Comparison of ENCODE assay signal across 21 cellular contexts in the genomic region with DNA sequence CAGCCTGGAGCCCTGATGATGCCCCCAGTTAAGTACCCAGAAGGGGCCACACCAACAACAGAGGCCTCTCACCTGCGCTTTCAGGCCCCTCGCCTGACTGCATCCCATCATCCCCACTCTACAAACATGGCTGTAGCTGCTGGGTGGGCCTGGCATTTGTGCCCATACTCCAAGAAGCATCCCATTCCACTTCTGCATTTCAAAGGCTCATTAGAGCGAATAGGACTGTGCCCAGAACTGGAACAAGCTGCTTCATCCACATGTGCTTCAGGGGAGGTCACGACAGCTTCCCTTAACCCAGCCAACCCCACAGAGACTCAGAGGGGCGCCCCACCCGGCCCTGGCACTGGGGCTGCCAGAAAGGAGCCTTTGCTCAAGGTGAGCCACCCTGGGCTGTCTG.
DNase-seq lines count a peak whose midpoint lies in the region; FAIRE-seq and TF ChIP-seq lines count a peak whose summit lies in the region.
"Had no signal": no experiment of that assay in that cellular context is flagged by ENCODE, and none has a peak within 500 bp of the region (broad histone marks: within the 10 kb centered on the region; RNA-seq: fewer than 3 reads in every experiment).

No MANE protein-coding gene starts in this region.

- H2BK5ac ChIP-seq in H1 (ENCODE audit: low read depth, low read length) = no peak overlapping the region; the same call in 1 of the 2 replicates

- H2BK15ac ChIP-seq in H1 (ENCODE audit: low read length) = no peak overlapping the region

- peak overlapping the region in 2 of 3 donors; percentile 16 to 19 for H3K27ac Mint-ChIP-seq in IgD-negative memory B cell
- peak overlapping the region; percentile 53 for H3K27ac Mint-ChIP-seq in osteocyte (ENCODE audit: unreplicated experiment)
- H3K27ac Mint-ChIP-seq in activated CD4-positive, alpha-beta T cell treated with anti-CD3 and anti-CD28 coated beads, Interleukin-2, amount 10 ng/mL, durations not matched to agents 7 days and 5 days = no peak overlapping the region
- H3K27ac Mint-ChIP-seq: stimulated activated naive CD8-positive, alpha-beta T cell treated with anti-CD3 and anti-CD28 coated beads, Interleukin-15, Interleukin-2, amounts not matched to agents 100 ng/mL and 50 ng/mL, for 24 hours had no signal

- CTCF ChIA-PET in H1 (lab: Charles Lee; ENCODE audit: partially characterized antibody) = interaction anchor here (0.8 to 2.0 kb wide), 5 partner anchors 16 to 161 kb away, joined by 3 to 6 read pairs (median 4); no protein-coding TSS in a partner anchor
- CTCF ChIA-PET in activated CD4-positive, alpha-beta T cell treated with anti-CD3 and anti-CD28 coated beads, Interleukin-2, amount 10 ng/mL, durations not matched to agents 7 days and 5 days (lab: Charles Lee) = interaction anchor here (0.7 to 0.8 kb wide), 2 partner anchors 17 to 153 kb away, joined by 3 read pairs; no protein-coding TSS in a partner anchor

- H3K4ac ChIP-seq in H1 (replicated peaks; ENCODE audit: insufficient read length, low read depth, low read length) = no peak overlapping the region

- H3K27ac ChIP-seq in BLaER1 treated with 17β-estradiol and CSF1 and Interleukin-3, amounts not matched to agents 10 nM and 100 nM = peak overlapping the region in 8 of 11 experiments; percentile 13 to 52 (median 39); a peak in 14 of 22 replicates
- H3K27ac ChIP-seq in H1 (ENCODE audit: low read depth, low read length) = no peak overlapping the region
- H3K27ac ChIP-seq: left lung, upper lobe of right lung had no signal

- H3K27me3 Mint-ChIP-seq in IgD-negative memory B cell (no peaks in the 10 kb centered on the region), osteocyte (ENCODE audit: unreplicated experiment) (no peaks in the 10 kb centered on the region)
- no peaks in the 10 kb centered on the region for H3K27me3 Mint-ChIP-seq in activated CD4-positive, alpha-beta T cell treated with anti-CD3 and anti-CD28 coated beads, Interleukin-2, amount 10 ng/mL, durations not matched to agents 7 days and 5 days
- H3K27me3 Mint-ChIP-seq: stimulated activated naive CD8-positive, alpha-beta T cell treated with anti-CD3 and anti-CD28 coated beads, Interleukin-15, Interleukin-2, amounts not matched to agents 100 ng/mL and 50 ng/mL, for 24 hours had no signal

- no peaks in the 10 kb centered on the region for H3K27me3 ChIP-seq in BLaER1 treated with 17β-estradiol and CSF1 and Interleukin-3, amounts not matched to agents 10 nM and 100 nM
- H3K27me3 ChIP-seq in H1 (replicated peaks in 1 of 4; ENCODE audit: control insufficient read depth in 3 of 4, extremely low read depth in 1 of 4, insufficient read depth in 3 of 4, low read length in 3 of 4) = no peaks in the 10 kb centered on the region
- H3K27me3 ChIP-seq: gastroesophageal sphincter, left lung, upper lobe of right lung had no signal

- H3K4me3 Mint-ChIP-seq in IgD-negative memory B cell (no peak overlapping the region), osteocyte (ENCODE audit: unreplicated experiment) (no peak overlapping the region)
- no peak overlapping the region for H3K4me3 Mint-ChIP-seq in activated CD4-positive, alpha-beta T cell treated with anti-CD3 and anti-CD28 coated beads, Interleukin-2, amount 10 ng/mL, durations not matched to agents 7 days and 5 days
- H3K4me3 Mint-ChIP-seq: stimulated activated naive CD8-positive, alpha-beta T cell treated with anti-CD3 and anti-CD28 coated beads, Interleukin-15, Interleukin-2, amounts not matched to agents 100 ng/mL and 50 ng/mL, for 24 hours had no signal

- TF ChIP-seq RAD21 in H1 (IDR thresholded peaks at IDR 0.05 in 1 of 2, conservative IDR thresholded peaks at IDR 0.05 in 1 of 2; ENCODE audit: low read depth in 2 of 2, low read length in 2 of 2) = no peak

- no peak overlapping the region for H2AFZ ChIP-seq in H1 (ENCODE audit: low read length)

- H4K5ac ChIP-seq in H1 (ENCODE audit: insufficient read length, low read depth, low read length) = no peak overlapping the region

- peak overlapping the region in 6 of 11 experiments; percentile 7 to 44 (median 14); a peak in 5 of 22 replicates for H3K9ac ChIP-seq in BLaER1 treated with 17β-estradiol and CSF1 and Interleukin-3, amounts not matched to agents 10 nM and 100 nM
- H3K9ac ChIP-seq in H1 (replicated peaks in 1 of 4; ENCODE audit: extremely low read depth in 1 of 4, low read depth in 3 of 4, low read length in 3 of 4) = no peak overlapping the region

- no peak overlapping the region for H3K4me3 ChIP-seq in BLaER1 treated with 17β-estradiol and CSF1 and Interleukin-3, amounts not matched to agents 10 nM and 100 nM
- H3K4me3 ChIP-seq in H1 (ENCODE audit: extremely low read depth in 1 of 4, insufficient read depth in 2 of 4, low read depth in 3 of 4, low read length in 4 of 4) (no peak overlapping the region), lower leg skin (ENCODE audit: low read depth, poor library complexity, severe bottlenecking) (no peak overlapping the region)
- H3K4me3 ChIP-seq: gastroesophageal sphincter, left lung, mucosa of descending colon, upper lobe of right lung had no signal

- peak overlapping the region in 4 of 11 experiments; percentile 1 to 35 (median 12); a peak in 3 of 22 replicates for H3K4me2 ChIP-seq in BLaER1 treated with 17β-estradiol and CSF1 and Interleukin-3, amounts not matched to agents 10 nM and 100 nM
- H3K4me2 ChIP-seq in H1 (ENCODE audit: insufficient read depth in 1 of 2, low read depth in 2 of 2, low read length in 2 of 2) = no peak overlapping the region

- no peaks in the 10 kb centered on the region for H3K36me3 Mint-ChIP-seq in IgD-negative memory B cell
- no peaks in the 10 kb centered on the region for H3K36me3 Mint-ChIP-seq in osteocyte (ENCODE audit: unreplicated experiment)
- H3K36me3 Mint-ChIP-seq in activated CD4-positive, alpha-beta T cell treated with anti-CD3 and anti-CD28 coated beads, Interleukin-2, amount 10 ng/mL, durations not matched to agents 7 days and 5 days (ENCODE audit: low read depth) = peaks cover 2% of the 10 kb centered on the region

- POLR2A ChIA-PET in H1 (lab: Charles Lee; ENCODE audit: partially characterized antibody) = interaction anchor here (1.8 kb wide), 1 partner anchor 11 kb away, joined by 6 read pairs; no protein-coding TSS in a partner anchor
- POLR2A ChIA-PET in activated CD4-positive, alpha-beta T cell treated with anti-CD3 and anti-CD28 coated beads, Interleukin-2, amount 10 ng/mL, durations not matched to agents 7 days and 5 days (lab: Charles Lee) = no interaction called here

- 0 out of 2 replicates have a peak overlapping the region, but pooled peaks have one; percentile 15 for H2AK5ac ChIP-seq in H1 (ENCODE audit: low read depth, low read length)

- DNase-seq in H1 (ENCODE audit: low read depth in 1 of 2, low spot score in 2 of 2) (no peak), osteocyte (ENCODE audit: extremely low spot score, unreplicated experiment) (no peak), NCI-H748 (lab: John Stamatoyannopoulos, UW; ENCODE audit: unreplicated experiment) (no peak), lower leg skin (ENCODE audit: low spot score in 2 of 2) (no peak)
- no peak for DNase-seq in activated naive CD4-positive, alpha-beta T cell treated with Interleukin-2 at 50 U/mL for 16 hours
- no peak for DNase-seq in activated CD4-positive, alpha-beta T cell treated with anti-CD3 and anti-CD28 coated beads, Interleukin-2, amount 10 ng/mL, durations not matched to agents 7 days and 5 days
- DNase-seq: activated CD4-positive, alpha-beta T cell treated with anti-CD3 and anti-CD28 coated beads, Interleukin-2, amount 50 U/mL, for 1 hour; activated CD8-positive, alpha-beta memory T cell treated with anti-CD3 and anti-CD28 coated beads, Interleukin-2, amount 50 U/mL, for 48 hours; activated effector memory CD4-positive, alpha-beta T cell treated with anti-CD3 and anti-CD28 coated beads, Interleukin-2, amount 50 U/mL, for 16 hours; Calu3; mucosa of descending colon; occipital lobe; stimulated activated CD4-positive, alpha-beta T cell treated with anti-CD3 and anti-CD28 coated beads, Interleukin-1b, Interleukin-23, amount 100 ng/mL, for 48 hours; upper lobe of right lung had no signal

- H3K23ac ChIP-seq in H1 (ENCODE audit: insufficient read length) = no peak overlapping the region

- H3K9me3 Mint-ChIP-seq in IgD-negative memory B cell (no peaks in the 10 kb centered on the region), osteocyte (ENCODE audit: unreplicated experiment) (no peaks in the 10 kb centered on the region)
- no peaks in the 10 kb centered on the region for H3K9me3 Mint-ChIP-seq in activated CD4-positive, alpha-beta T cell treated with anti-CD3 and anti-CD28 coated beads, Interleukin-2, amount 10 ng/mL, durations not matched to agents 7 days and 5 days
- H3K9me3 Mint-ChIP-seq: stimulated activated naive CD8-positive, alpha-beta T cell treated with anti-CD3 and anti-CD28 coated beads, Interleukin-15, Interleukin-2, amounts not matched to agents 100 ng/mL and 50 ng/mL, for 24 hours had no signal

- no peaks in the 10 kb centered on the region for H3K36me3 ChIP-seq in BLaER1 treated with 17β-estradiol and CSF1 and Interleukin-3, amounts not matched to agents 10 nM and 100 nM
- H3K36me3 ChIP-seq in H1 (ENCODE audit: control insufficient read depth in 2 of 4, insufficient read depth in 4 of 4, low read length in 3 of 4) = no peaks in the 10 kb centered on the region
- H3K36me3 ChIP-seq: gastroesophageal sphincter, left lung, upper lobe of right lung had no signal

- peaks cover 15 to 52% (median 36%) of the 10 kb centered on the region in 10 experiments for H3K4me1 ChIP-seq in BLaER1 treated with 17β-estradiol and CSF1 and Interleukin-3, amounts not matched to agents 10 nM and 100 nM
- peaks cover 0 to 8% (median 3%) of the 10 kb centered on the region in 4 experiments; a peak in 3 of 7 replicates for H3K4me1 ChIP-seq in H1 (replicated peaks in 1 of 4; ENCODE audit: control insufficient read depth in 3 of 4, insufficient read depth in 4 of 4, low read length in 3 of 4)

- H3K56ac ChIP-seq in H1 (replicated peaks; ENCODE audit: insufficient read length, low read depth, low read length) = no peak overlapping the region

- H3K14ac ChIP-seq in H1 (ENCODE audit: insufficient read length) = no peak overlapping the region

- no peak for TF ChIP-seq EP300 in H1 (IDR thresholded peaks at IDR 0.05; ENCODE audit: borderline replicate concordance in 1 of 2, low read depth in 2 of 2, low read length in 2 of 2)

- WGBS in H1 (ENCODE audit: extremely low coverage in 1 of 2, insufficient coverage in 1 of 2, insufficient read length in 1 of 2, insufficient replicate concordance in 2 of 2, low coverage in 1 of 2, low lambda C conversion rate in 2 of 2, missing lambda C conversion rate in 1 of 2), 2 experiments = 95% methylated on average over 6 of the region's 6 CpGs; no CpG with 5 or more reads in 1 of the 2 experiments
- 70 to 79% methylated on average over 6 of the region's 6 CpGs for WGBS in lower leg skin, 2 donors

- peaks cover 7% of the 10 kb centered on the region; the same call in 1 of the 2 replicates for H3K79me1 ChIP-seq in H1 (ENCODE audit: low read depth, low read length)

- TF ChIP-seq POLR2A in H1 (IDR thresholded peaks at IDR 0.05; ENCODE audit: control extremely low read depth in 1 of 2, low read depth in 2 of 2, low read length in 2 of 2) (no peak), lower leg skin (IDR thresholded peaks at IDR 0.05) (no peak)

- H3K18ac ChIP-seq in H1 (ENCODE audit: extremely low read depth, low read length) = no peak overlapping the region

- no peak overlapping the region for H2BK20ac ChIP-seq in H1 (ENCODE audit: low read length)

- no peaks in the 10 kb centered on the region for H3K23me2 ChIP-seq in H1 (ENCODE audit: low read depth, low read length)

- peaks cover 9 to 16% (median 12%) of the 10 kb centered on the region in 3 donors for H3K4me1 Mint-ChIP-seq in IgD-negative memory B cell
- peaks cover 22% of the 10 kb centered on the region for H3K4me1 Mint-ChIP-seq in osteocyte (ENCODE audit: unreplicated experiment)
- H3K4me1 Mint-ChIP-seq in activated CD4-positive, alpha-beta T cell treated with anti-CD3 and anti-CD28 coated beads, Interleukin-2, amount 10 ng/mL, durations not matched to agents 7 days and 5 days = peaks cover 13% of the 10 kb centered on the region

- H3K79me2 ChIP-seq in H1 (ENCODE audit: control insufficient read depth in 1 of 2, insufficient read depth in 2 of 2, low read length in 2 of 2) = peaks cover 0 to 14% of the 10 kb centered on the region in 2 experiments; a peak in 2 of 4 replicates

- TF ChIP-seq CTCF in H1 (IDR thresholded peaks at IDR 0.05; ENCODE audit: control extremely low read depth in 1 of 3, insufficient read depth in 1 of 3, low read depth in 1 of 3, low read length in 3 of 3) (no peak), osteocyte (IDR thresholded peaks at IDR 0.05) (no peak), lower leg skin (IDR thresholded peaks at IDR 0.05) (no peak)

- no peak overlapping the region for H2BK12ac ChIP-seq in H1 (ENCODE audit: low read depth, low read length)

- intact Hi-C loops in lower leg skin (cut with DNase I; ENCODE audit: low total_unique reads) = no loop called here

- no peak for FAIRE-seq in H1 (lab: Jason Lieb, UNC)
- FAIRE-seq: GM18507, RCC 7860 had no signal

- no peaks in the 10 kb centered on the region for H4K20me1 ChIP-seq in BLaER1 treated with 17β-estradiol and CSF1 and Interleukin-3, amounts not matched to agents 10 nM and 100 nM
- H4K20me1 ChIP-seq in H1 (replicated peaks in 1 of 2; ENCODE audit: control insufficient read depth in 1 of 2, insufficient read depth in 2 of 2, low read length in 2 of 2) = no peaks in the 10 kb centered on the region

- no peak overlapping the region for H2BK120ac ChIP-seq in H1 (replicated peaks; ENCODE audit: low read depth, low read length)

- no peak overlapping the region for H4K8ac ChIP-seq in H1 (ENCODE audit: extremely low read depth, insufficient read depth, low read length)

- no peaks in the 10 kb centered on the region for H3K9me3 ChIP-seq in BLaER1 treated with 17β-estradiol and CSF1 and Interleukin-3, amounts not matched to agents 10 nM and 100 nM (replicated peaks in 1 of 11)
- no peaks in the 10 kb centered on the region; a peak in 1 of 4 replicates for H3K9me3 ChIP-seq in H1 (ENCODE audit: insufficient read depth in 2 of 2, low read depth in 1 of 2, low read length in 1 of 2)
- H3K9me3 ChIP-seq: gastroesophageal sphincter, left lung, mucosa of descending colon, upper lobe of right lung had no signal

- no peak overlapping the region for H4K91ac ChIP-seq in H1 (replicated peaks; ENCODE audit: insufficient read length, low read length)

Comparison
In these comparisons a context has a peak if more than half of its experiments do, and no peak if none do; other contexts are left out.
1. H3K9ac ChIP-seq: peak in BLaER1 treated with 17β-estradiol and CSF1 and Interleukin-3, amounts not matched to agents 10 nM and 100 nM (6 of 11); none in H1 (0 of 4).